3 cellular contexts compared by ENCODE assay signal in genomic region chr16:80825365-80825758, GRCh38.
TF ChIP-seq lines count a peak whose summit lies in the region.

No MANE protein-coding gene starts in this region.

TF ChIP-seq in A549, 52 proteins besides CTCF, POLR2A, EP300 and RAD21:
- TF ChIP-seq MAFK (IDR thresholded peaks at IDR 0.05; ENCODE audit: partially characterized antibody) = peak; percentile 88
- TF ChIP-seq TFCP2L1 (CRISPR knock-in tag; IDR thresholded peaks at IDR 0.05) = no peak

TF ChIP-seq in IMR-90, 13 proteins besides CTCF, POLR2A, EP300 and RAD21:
- no peak for TF ChIP-seq CHD1 (IDR thresholded peaks at IDR 0.05; ENCODE audit: low read depth, low read length)
- no peak for TF ChIP-seq MXI1 (IDR thresholded peaks at IDR 0.05; ENCODE audit: borderline replicate concordance, low read depth, low read length)
- TF ChIP-seq MAFK (IDR thresholded peaks at IDR 0.05; ENCODE audit: low read depth, low read length) = peak; percentile 93
- TF ChIP-seq RCOR1 (IDR thresholded peaks at IDR 0.05; ENCODE audit: insufficient replicate concordance, low read length) = no peak

TF ChIP-seq in H1, 55 proteins besides CTCF, POLR2A, EP300 and RAD21:
- TF ChIP-seq HDAC2 (IDR thresholded peaks at IDR 0.05; ENCODE audit: borderline replicate concordance in 1 of 2, low read depth in 2 of 2, low read length in 2 of 2) (no peak), MAFK (IDR thresholded peaks at IDR 0.05; ENCODE audit: low read depth, low read length) (peak; percentile 56; the same call in 1 of the 2 replicates)
